ENCODE assay signal across 17 cellular contexts in genomic region chr7:34728156-34728555, GRCh38.
A peak's percentile ranks its signal among the peaks of the same experiment; 100 is the strongest.
DNase-seq lines count a peak whose midpoint lies in the region; ATAC-seq and TF ChIP-seq lines count a peak whose summit lies in the region.
"Had no signal": no experiment of that assay in that cellular context is flagged by ENCODE, and none has a peak within 500 bp of the region (broad histone marks: within the 10 kb centered on the region; RNA-seq: fewer than 3 reads in every experiment).

No MANE protein-coding gene starts in this region.

- POLR2A ChIA-PET in WTC11 (lab: Charles Lee) = no interaction called here
- POLR2A ChIA-PET in CD8-positive, alpha-beta T cell (lab: Charles Lee) = no interaction called here

- TF ChIP-seq CTCF in WTC11 (IDR thresholded peaks at IDR 0.05) = no peak
- no peak for TF ChIP-seq CTCF in CD8-positive, alpha-beta T cell (IDR thresholded peaks at IDR 0.05)

- no peak overlapping the region for H3K4me3 Mint-ChIP-seq in WTC11
- no peak overlapping the region for H3K4me3 Mint-ChIP-seq in CD8-positive, alpha-beta T cell
- H3K4me3 Mint-ChIP-seq: CD14-positive monocyte; CD4-positive, alpha-beta memory T cell; H9; IgD-negative memory B cell had no signal

- DNase-seq in DMS53 (lab: John Stamatoyannopoulos, UW) = peak; percentile 14
- DNase-seq in DMS53 treated with DMSO at 0.1 percent for 48 hours (lab: John Stamatoyannopoulos, UW; ENCODE audit: unreplicated experiment) = no peak
- peak; percentile 25 for DNase-seq in NCI-H2171 (lab: John Stamatoyannopoulos, UW)
- peak; percentile 18 to 26 for DNase-seq in cerebellar nuclear complex (lab: John Stamatoyannopoulos, UW)
- DNase-seq in occipital lobe (lab: John Stamatoyannopoulos, UW) = peak; percentile 1
- DNase-seq in WTC11 (ENCODE audit: low spot score) = no peak
- DNase-seq in NCI-H146 treated with DMSO at 0.1 percent for 48 hours (lab: John Stamatoyannopoulos, UW; ENCODE audit: unreplicated experiment) = no peak
- no peak for DNase-seq in CD8-positive, alpha-beta T cell
- DNase-seq: Calu3; CD4-positive, alpha-beta memory T cell; GDM1; H9 had no signal

- H3K9me3 ChIP-seq in CD8-positive, alpha-beta T cell (ENCODE audit: low read length) = no peaks in the 10 kb centered on the region
- H3K9me3 ChIP-seq: BLaER1 had no signal

- CTCF ChIA-PET in WTC11 (lab: Charles Lee) = no interaction called here
- CTCF ChIA-PET in CD8-positive, alpha-beta T cell (lab: Charles Lee) = no interaction called here

- H3K9me3 Mint-ChIP-seq in WTC11 = no peaks in the 10 kb centered on the region
- no peaks in the 10 kb centered on the region for H3K9me3 Mint-ChIP-seq in CD8-positive, alpha-beta T cell
- H3K9me3 Mint-ChIP-seq: H9 had no signal

- no peaks in the 10 kb centered on the region for H3K36me3 ChIP-seq in CD8-positive, alpha-beta T cell (ENCODE audit: insufficient read depth, low read length)
- H3K36me3 ChIP-seq: BLaER1 had no signal

- no peak overlapping the region for H3K4me3 ChIP-seq in CD8-positive, alpha-beta T cell (ENCODE audit: low read depth, low read length)
- H3K4me3 ChIP-seq: BLaER1 had no signal

- H3K4me1 ChIP-seq in CD8-positive, alpha-beta T cell (ENCODE audit: insufficient read depth, low read length) = peaks cover 4% of the 10 kb centered on the region

- H3K27ac Mint-ChIP-seq in WTC11 = no peak overlapping the region
- no peak overlapping the region for H3K27ac Mint-ChIP-seq in CD8-positive, alpha-beta T cell
- H3K27ac Mint-ChIP-seq: CD14-positive monocyte, H9, IgD-negative memory B cell had no signal

- H3K27me3 ChIP-seq in CD8-positive, alpha-beta T cell (ENCODE audit: insufficient read depth, low read length) = no peaks in the 10 kb centered on the region
- H3K27me3 ChIP-seq: BLaER1 had no signal

- H3K4me1 Mint-ChIP-seq in WTC11 = no peaks in the 10 kb centered on the region
- peaks cover 10% of the 10 kb centered on the region for H3K4me1 Mint-ChIP-seq in CD8-positive, alpha-beta T cell (ENCODE audit: low read depth)
- H3K4me1 Mint-ChIP-seq: CD14-positive monocyte, H9 had no signal

- intact Hi-C loops in CD8-positive, alpha-beta T cell (cut with DNase I, micrococcal nuclease) = no loop called here

- H3K36me3 Mint-ChIP-seq in WTC11 = no peaks in the 10 kb centered on the region
- H3K36me3 Mint-ChIP-seq in CD8-positive, alpha-beta T cell = no peaks in the 10 kb centered on the region
- H3K36me3 Mint-ChIP-seq: CD14-positive monocyte; CD4-positive, alpha-beta memory T cell; IgD-negative memory B cell had no signal

- no peak overlapping the region for H3K27ac ChIP-seq in CD8-positive, alpha-beta T cell (ENCODE audit: low read depth, low read length)
- H3K27ac ChIP-seq: 22Rv1, BLaER1 had no signal

- no peak for ATAC-seq in WTC11
- no peak for ATAC-seq in CD8-positive, alpha-beta T cell
- ATAC-seq: HepG2 had no signal

- no peaks in the 10 kb centered on the region for H3K27me3 Mint-ChIP-seq in WTC11 (ENCODE audit: low read depth)
- no peaks in the 10 kb centered on the region for H3K27me3 Mint-ChIP-seq in CD8-positive, alpha-beta T cell (ENCODE audit: low read depth)
- H3K27me3 Mint-ChIP-seq: CD4-positive, alpha-beta memory T cell; IgD-negative memory B cell had no signal

TF ChIP-seq in WTC11, 78 proteins besides CTCF, POLR2A, EP300 and RAD21:
- TF ChIP-seq, protein P1, sequence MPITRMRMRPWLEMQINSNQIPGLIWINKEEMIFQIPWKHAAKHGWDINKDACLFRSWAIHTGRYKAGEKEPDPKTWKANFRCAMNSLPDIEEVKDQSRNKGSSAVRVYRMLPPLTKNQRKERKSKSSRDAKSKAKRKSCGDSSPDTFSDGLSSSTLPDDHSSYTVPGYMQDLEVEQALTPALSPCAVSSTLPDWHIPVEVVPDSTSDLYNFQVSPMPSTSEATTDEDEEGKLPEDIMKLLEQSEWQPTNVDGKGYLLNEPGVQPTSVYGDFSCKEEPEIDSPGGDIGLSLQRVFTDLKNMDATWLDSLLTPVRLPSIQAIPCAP (CRISPR knock-in tag; IDR thresholded peaks at IDR 0.05) = no peak
- TF ChIP-seq KAT7 (CRISPR knock-in tag; IDR thresholded peaks at IDR 0.05; ENCODE audit: borderline replicate concordance) (no peak), SOX15 (CRISPR knock-in tag; IDR thresholded peaks at IDR 0.05) (no peak), EMX1 (CRISPR knock-in tag; IDR thresholded peaks at IDR 0.05) (no peak), PRRX2 (CRISPR knock-in tag; IDR thresholded peaks at IDR 0.05) (no peak), RELA (CRISPR knock-in tag; IDR thresholded peaks at IDR 0.05; ENCODE audit: borderline replicate concordance) (no peak), NR3C1 (CRISPR knock-in tag; conservative IDR thresholded peaks at IDR 0.05; ENCODE audit: low read depth) (no peak), NFYB (CRISPR knock-in tag; conservative IDR thresholded peaks at IDR 0.05; ENCODE audit: low read depth) (no peak), HMGA2 (CRISPR knock-in tag; IDR thresholded peaks at IDR 0.05) (no peak), ZNF138 (CRISPR knock-in tag; conservative IDR thresholded peaks at IDR 0.05) (no peak), ZBTB43 (CRISPR knock-in tag; IDR thresholded peaks at IDR 0.05) (no peak), TEAD4 (CRISPR knock-in tag; IDR thresholded peaks at IDR 0.05) (no peak)
- TF ChIP-seq, protein P2, sequence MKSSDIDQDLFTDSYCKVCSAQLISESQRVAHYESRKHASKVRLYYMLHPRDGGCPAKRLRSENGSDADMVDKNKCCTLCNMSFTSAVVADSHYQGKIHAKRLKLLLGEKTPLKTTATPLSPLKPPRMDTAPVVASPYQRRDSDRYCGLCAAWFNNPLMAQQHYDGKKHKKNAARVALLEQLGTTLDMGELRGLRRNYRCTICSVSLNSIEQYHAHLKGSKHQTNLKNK (CRISPR knock-in tag; IDR thresholded peaks at IDR 0.05) = no peak
- TF ChIP-seq, protein P3, sequence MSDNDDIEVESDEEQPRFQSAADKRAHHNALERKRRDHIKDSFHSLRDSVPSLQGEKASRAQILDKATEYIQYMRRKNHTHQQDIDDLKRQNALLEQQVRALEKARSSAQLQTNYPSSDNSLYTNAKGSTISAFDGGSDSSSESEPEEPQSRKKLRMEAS (CRISPR knock-in tag; IDR thresholded peaks at IDR 0.05) = no peak
- TF ChIP-seq, protein P4, sequence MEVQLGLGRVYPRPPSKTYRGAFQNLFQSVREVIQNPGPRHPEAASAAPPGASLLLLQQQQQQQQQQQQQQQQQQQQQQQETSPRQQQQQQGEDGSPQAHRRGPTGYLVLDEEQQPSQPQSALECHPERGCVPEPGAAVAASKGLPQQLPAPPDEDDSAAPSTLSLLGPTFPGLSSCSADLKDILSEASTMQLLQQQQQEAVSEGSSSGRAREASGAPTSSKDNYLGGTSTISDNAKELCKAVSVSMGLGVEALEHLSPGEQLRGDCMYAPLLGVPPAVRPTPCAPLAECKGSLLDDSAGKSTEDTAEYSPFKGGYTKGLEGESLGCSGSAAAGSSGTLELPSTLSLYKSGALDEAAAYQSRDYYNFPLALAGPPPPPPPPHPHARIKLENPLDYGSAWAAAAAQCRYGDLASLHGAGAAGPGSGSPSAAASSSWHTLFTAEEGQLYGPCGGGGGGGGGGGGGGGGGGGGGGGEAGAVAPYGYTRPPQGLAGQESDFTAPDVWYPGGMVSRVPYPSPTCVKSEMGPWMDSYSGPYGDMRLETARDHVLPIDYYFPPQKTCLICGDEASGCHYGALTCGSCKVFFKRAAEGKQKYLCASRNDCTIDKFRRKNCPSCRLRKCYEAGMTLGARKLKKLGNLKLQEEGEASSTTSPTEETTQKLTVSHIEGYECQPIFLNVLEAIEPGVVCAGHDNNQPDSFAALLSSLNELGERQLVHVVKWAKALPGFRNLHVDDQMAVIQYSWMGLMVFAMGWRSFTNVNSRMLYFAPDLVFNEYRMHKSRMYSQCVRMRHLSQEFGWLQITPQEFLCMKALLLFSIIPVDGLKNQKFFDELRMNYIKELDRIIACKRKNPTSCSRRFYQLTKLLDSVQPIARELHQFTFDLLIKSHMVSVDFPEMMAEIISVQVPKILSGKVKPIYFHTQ (CRISPR knock-in tag; IDR thresholded peaks at IDR 0.05) = no peak

Comparison
In these comparisons a context has a peak if more than half of its experiments do, and no peak if none do; other contexts are left out.
1. DNase-seq: peak in DMS53 (single experiment), NCI-H2171 (single experiment), cerebellar nuclear complex (2 of 2) and occipital lobe (single experiment); none in DMS53 treated with DMSO at 0.1 percent for 48 hours (single experiment), WTC11 (single experiment), NCI-H146 treated with DMSO at 0.1 percent for 48 hours (single experiment) and CD8-positive, alpha-beta T cell (0 of 7).